In the genomic region with DNA sequence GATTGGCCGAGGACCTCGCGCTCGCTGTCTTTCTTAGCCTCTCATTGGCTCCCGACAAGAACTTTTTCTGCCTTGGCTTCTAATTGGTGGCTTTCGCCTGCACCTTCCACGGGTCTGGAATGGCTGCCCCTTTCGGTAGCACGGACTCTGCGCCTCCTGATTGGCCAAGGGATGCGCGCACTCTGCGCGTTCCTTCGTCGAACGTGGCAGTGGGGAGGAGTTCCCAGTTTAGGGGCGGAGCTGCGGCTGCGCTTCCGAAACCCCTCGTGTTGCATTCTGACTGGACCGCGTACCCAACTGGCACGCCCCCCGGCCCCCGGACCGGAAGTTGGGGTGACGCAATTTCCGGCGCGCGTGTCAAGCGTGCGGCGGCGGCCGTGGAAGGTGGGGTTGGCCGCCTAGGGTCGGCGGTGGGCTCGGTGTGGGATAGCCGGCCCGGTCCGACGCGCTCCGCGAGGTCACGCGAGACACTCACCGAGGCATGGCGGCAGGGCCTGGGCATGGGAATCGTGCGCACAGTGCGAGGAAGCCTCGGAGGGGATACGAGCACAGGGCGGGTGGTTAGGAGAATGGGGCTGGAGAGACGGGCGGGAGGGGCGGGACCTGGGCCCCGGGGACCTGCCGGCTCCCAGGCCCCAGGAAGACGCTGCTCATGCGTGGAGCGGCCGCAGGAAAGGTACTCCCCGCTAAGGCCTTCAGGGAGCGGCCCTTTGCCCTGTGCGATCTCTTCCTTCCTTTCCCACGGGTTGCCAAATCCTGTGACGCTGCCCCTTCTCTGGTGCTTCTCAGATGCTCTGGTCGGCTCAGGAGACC, we compare ENCODE assay signal across 1 cellular context.
TF ChIP-seq lines count a peak whose summit lies in the region.

No MANE protein-coding gene starts in this region.

TF ChIP-seq in HepG2, 621 proteins besides CTCF, POLR2A, EP300 and RAD21 (continued from another document and continues in another):
- TF ChIP-seq, protein P1, sequence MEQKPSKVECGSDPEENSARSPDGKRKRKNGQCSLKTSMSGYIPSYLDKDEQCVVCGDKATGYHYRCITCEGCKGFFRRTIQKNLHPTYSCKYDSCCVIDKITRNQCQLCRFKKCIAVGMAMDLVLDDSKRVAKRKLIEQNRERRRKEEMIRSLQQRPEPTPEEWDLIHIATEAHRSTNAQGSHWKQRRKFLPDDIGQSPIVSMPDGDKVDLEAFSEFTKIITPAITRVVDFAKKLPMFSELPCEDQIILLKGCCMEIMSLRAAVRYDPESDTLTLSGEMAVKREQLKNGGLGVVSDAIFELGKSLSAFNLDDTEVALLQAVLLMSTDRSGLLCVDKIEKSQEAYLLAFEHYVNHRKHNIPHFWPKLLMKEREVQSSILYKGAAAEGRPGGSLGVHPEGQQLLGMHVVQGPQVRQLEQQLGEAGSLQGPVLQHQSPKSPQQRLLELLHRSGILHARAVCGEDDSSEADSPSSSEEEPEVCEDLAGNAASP (CRISPR knock-in tag; IDR thresholded peaks at IDR 0.05; ENCODE audit: borderline replicate concordance), result peak; percentile 53
- TF ChIP-seq ZNF639 (CRISPR knock-in tag; conservative IDR thresholded peaks at IDR 0.05), result peak; percentile 97
- peak; percentile 92 for TF ChIP-seq MED1 (CRISPR knock-in tag; IDR thresholded peaks at IDR 0.05)
- peak; percentile 94 for TF ChIP-seq GLI4 (CRISPR knock-in tag; IDR thresholded peaks at IDR 0.05; ENCODE audit: borderline replicate concordance)
- peak; percentile 81; the same call in 1 of the 2 replicates for TF ChIP-seq CENPT (CRISPR knock-in tag; IDR thresholded peaks at IDR 0.05; ENCODE audit: low read depth)
- no peak for TF ChIP-seq ZNF24 (IDR thresholded peaks at IDR 0.05)
- no peak for TF ChIP-seq PTBP1 (IDR thresholded peaks at IDR 0.05; ENCODE audit: low read depth, low read length, poor library complexity, severe bottlenecking)
- peak; percentile 98 for TF ChIP-seq KDM3A (CRISPR knock-in tag; IDR thresholded peaks at IDR 0.05; ENCODE audit: low read depth)
- 0 out of 2 replicates have a peak, but pooled peaks have one; percentile 15 for TF ChIP-seq ZNF839 (CRISPR knock-in tag; IDR thresholded peaks at IDR 0.05; ENCODE audit: borderline replicate concordance)
- TF ChIP-seq SETDB1 (CRISPR knock-in tag; IDR thresholded peaks at IDR 0.05; ENCODE audit: borderline replicate concordance), result no peak
- TF ChIP-seq SCMH1 (CRISPR knock-in tag; IDR thresholded peaks at IDR 0.05; ENCODE audit: borderline replicate concordance), result no peak
- TF ChIP-seq ZNF891 (CRISPR knock-in tag; IDR thresholded peaks at IDR 0.05), result peak; percentile 1
- TF ChIP-seq PREB (CRISPR knock-in tag; IDR thresholded peaks at IDR 0.05), result no peak
- no peak for TF ChIP-seq ZNF446 (CRISPR knock-in tag; IDR thresholded peaks at IDR 0.05)
- TF ChIP-seq ZNF143 (CRISPR knock-in tag; IDR thresholded peaks at IDR 0.05), result peak; percentile 55
- peak; percentile 52; the same call in 1 of the 2 replicates for TF ChIP-seq E2F5 (CRISPR knock-in tag; conservative IDR thresholded peaks at IDR 0.05)
- TF ChIP-seq, protein P2, sequence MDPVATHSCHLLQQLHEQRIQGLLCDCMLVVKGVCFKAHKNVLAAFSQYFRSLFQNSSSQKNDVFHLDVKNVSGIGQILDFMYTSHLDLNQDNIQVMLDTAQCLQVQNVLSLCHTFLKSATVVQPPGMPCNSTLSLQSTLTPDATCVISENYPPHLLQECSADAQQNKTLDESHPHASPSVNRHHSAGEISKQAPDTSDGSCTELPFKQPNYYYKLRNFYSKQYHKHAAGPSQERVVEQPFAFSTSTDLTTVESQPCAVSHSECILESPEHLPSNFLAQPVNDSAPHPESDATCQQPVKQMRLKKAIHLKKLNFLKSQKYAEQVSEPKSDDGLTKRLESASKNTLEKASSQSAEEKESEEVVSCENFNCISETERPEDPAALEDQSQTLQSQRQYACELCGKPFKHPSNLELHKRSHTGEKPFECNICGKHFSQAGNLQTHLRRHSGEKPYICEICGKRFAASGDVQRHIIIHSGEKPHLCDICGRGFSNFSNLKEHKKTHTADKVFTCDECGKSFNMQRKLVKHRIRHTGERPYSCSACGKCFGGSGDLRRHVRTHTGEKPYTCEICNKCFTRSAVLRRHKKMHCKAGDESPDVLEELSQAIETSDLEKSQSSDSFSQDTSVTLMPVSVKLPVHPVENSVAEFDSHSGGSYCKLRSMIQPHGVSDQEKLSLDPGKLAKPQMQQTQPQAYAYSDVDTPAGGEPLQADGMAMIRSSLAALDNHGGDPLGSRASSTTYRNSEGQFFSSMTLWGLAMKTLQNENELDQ (CRISPR knock-in tag; IDR thresholded peaks at IDR 0.05; ENCODE audit: borderline replicate concordance), result peak; percentile 62; the same call in 1 of the 2 replicates
- TF ChIP-seq ZNF646 (CRISPR knock-in tag; IDR thresholded peaks at IDR 0.05), result no peak
- TF ChIP-seq, protein P3, sequence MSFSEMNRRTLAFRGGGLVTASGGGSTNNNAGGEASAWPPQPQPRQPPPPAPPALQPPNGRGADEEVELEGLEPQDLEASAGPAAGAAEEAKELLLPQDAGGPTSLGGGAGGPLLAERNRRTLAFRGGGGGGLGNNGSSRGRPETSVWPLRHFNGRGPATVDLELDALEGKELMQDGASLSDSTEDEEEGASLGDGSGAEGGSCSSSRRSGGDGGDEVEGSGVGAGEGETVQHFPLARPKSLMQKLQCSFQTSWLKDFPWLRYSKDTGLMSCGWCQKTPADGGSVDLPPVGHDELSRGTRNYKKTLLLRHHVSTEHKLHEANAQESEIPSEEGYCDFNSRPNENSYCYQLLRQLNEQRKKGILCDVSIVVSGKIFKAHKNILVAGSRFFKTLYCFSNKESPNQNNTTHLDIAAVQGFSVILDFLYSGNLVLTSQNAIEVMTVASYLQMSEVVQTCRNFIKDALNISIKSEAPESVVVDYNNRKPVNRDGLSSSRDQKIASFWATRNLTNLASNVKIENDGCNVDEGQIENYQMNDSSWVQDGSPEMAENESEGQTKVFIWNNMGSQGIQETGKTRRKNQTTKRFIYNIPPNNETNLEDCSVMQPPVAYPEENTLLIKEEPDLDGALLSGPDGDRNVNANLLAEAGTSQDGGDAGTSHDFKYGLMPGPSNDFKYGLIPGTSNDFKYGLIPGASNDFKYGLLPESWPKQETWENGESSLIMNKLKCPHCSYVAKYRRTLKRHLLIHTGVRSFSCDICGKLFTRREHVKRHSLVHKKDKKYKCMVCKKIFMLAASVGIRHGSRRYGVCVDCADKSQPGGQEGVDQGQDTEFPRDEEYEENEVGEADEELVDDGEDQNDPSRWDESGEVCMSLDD (CRISPR knock-in tag; IDR thresholded peaks at IDR 0.05; ENCODE audit: borderline replicate concordance), result no peak; the same call in 1 of the 2 replicates
- no peak for TF ChIP-seq ZNF407 (CRISPR knock-in tag; IDR thresholded peaks at IDR 0.05; ENCODE audit: not compliant biosample characterization)
